Comparison of ENCODE assay signal across 23 cellular contexts in genomic region chr12:66020481-66020880, GRCh38.
"Had no signal": no experiment of that assay in that cellular context is flagged by ENCODE, and none has a peak within 500 bp of the region (broad histone marks: within the 10 kb centered on the region; RNA-seq: fewer than 3 reads in every experiment).

No MANE protein-coding gene starts in this region.

- H3K4me3 ChIP-seq: neural progenitor cell, ovary, psoas muscle, right lobe of liver, sigmoid colon, stomach, thoracic aorta, thyroid gland, tibial nerve, upper lobe of right lung, uterus had no signal

- H3K9ac ChIP-seq: neural progenitor cell, parathyroid adenoma had no signal

- H3K36me3 ChIP-seq: neural progenitor cell, ovary, right lobe of liver, sigmoid colon, stomach, thoracic aorta, thyroid gland, tibial nerve, upper lobe of right lung, uterus had no signal

- H3K4me2 ChIP-seq: neural progenitor cell had no signal

- H3K4me1 ChIP-seq: neural progenitor cell, parathyroid adenoma, psoas muscle, right lobe of liver, sigmoid colon, stomach, thyroid gland, tibial nerve, upper lobe of right lung, uterus had no signal

- H3K79me2 ChIP-seq: parathyroid adenoma had no signal

- H3K27ac ChIP-seq: neural progenitor cell, ovary, parathyroid adenoma, psoas muscle, right lobe of liver, sigmoid colon, stomach, thoracic aorta, thyroid gland, tibial nerve, upper lobe of right lung, uterus had no signal

- DNase-seq: natural killer cell; occipital lobe; ovary; posterior cingulate gyrus; psoas muscle; right cardiac atrium; right lobe of liver; sigmoid colon; small intestine; stimulated activated CD4-positive, alpha-beta T cell treated with anti-CD3 and anti-CD28 coated beads, Interleukin-15, amount 100 ng/mL, for 24 hours; stimulated activated CD4-positive, alpha-beta T cell treated with anti-CD3 and anti-CD28 coated beads, Interleukin-2, amount 100 ng/mL, for 24 hours; stimulated activated CD4-positive, alpha-beta T cell treated with anti-CD3 and anti-CD28 coated beads, Interleukin-2, amount 100 ng/mL, for 48 hours; stimulated activated CD4-positive, alpha-beta T cell treated with anti-CD3 and anti-CD28 coated beads, Interleukin-4, amount 100 ng/mL, for 24 hours; stimulated activated naive B cell treated with anti-CD40 and anti-IgM and Interleukin-4, amounts not matched to agents 10 μg/mL and 1 μg/mL and 100 μg/mL, for 72 hours; stimulated activated naive CD4-positive, alpha-beta T cell treated with Interleukin-2 at 50 U/mL for 16 hours; stomach; thyroid gland; upper lobe of right lung; uterus had no signal

- H3K27me3 ChIP-seq: neural progenitor cell, ovary, right lobe of liver, thyroid gland, upper lobe of right lung, uterus had no signal
